Comparison of ENCODE assay signal across 6 cellular contexts in genomic region chr1:33609739-33610138, GRCh38.
"Had no signal": no experiment of that assay in that cellular context is flagged by ENCODE, and none has a peak within 500 bp of the region (broad histone marks: within the 10 kb centered on the region; RNA-seq: fewer than 3 reads in every experiment).

No MANE protein-coding gene starts in this region.

- DNase-seq: H9, HCEC 1CT had no signal

- H3K4me3 Mint-ChIP-seq: GM23338, H9, IgD-negative memory B cell had no signal

- ATAC-seq: GM23338, HepG2 had no signal

- H3K9me3 Mint-ChIP-seq: GM23338, H9, IgD-negative memory B cell had no signal

- H3K27ac Mint-ChIP-seq: GM23338, IgD-negative memory B cell had no signal

- H3K36me3 Mint-ChIP-seq: IgD-negative memory B cell had no signal

- H3K4me3 ChIP-seq: GM23338 had no signal

- H3K27ac ChIP-seq: HL-60 had no signal

- H3K4me1 Mint-ChIP-seq: GM23338, H9, IgD-negative memory B cell had no signal
